Comparison of ENCODE assay signal across 26 cellular contexts in genomic region chr12:58291106-58291505, GRCh38.
A peak's percentile ranks its signal among the peaks of the same experiment; 100 is the strongest.
DNase-seq lines count a peak whose midpoint lies in the region; ATAC-seq and TF ChIP-seq lines count a peak whose summit lies in the region.
"Had no signal": no experiment of that assay in that cellular context is flagged by ENCODE, and none has a peak within 500 bp of the region (broad histone marks: within the 10 kb centered on the region; RNA-seq: fewer than 3 reads in every experiment).

No MANE protein-coding gene starts in this region.

- in situ Hi-C loops in GM13976 (cut with MboI; ENCODE audit: low sequenced_read_pairs, unreplicated experiment): no loop called here

- no peaks in the 10 kb centered on the region for H3K36me3 ChIP-seq in BE2C
- H3K36me3 ChIP-seq: BLaER1 treated with 17β-estradiol and CSF1 and Interleukin-3, amounts not matched to agents 10 nM and 100 nM; breast epithelium; esophagus squamous epithelium; SJSA1 had no signal

- H3K4me3 ChIP-seq in BE2C (ENCODE audit: low read depth, low read length): no peak overlapping the region
- H3K4me3 ChIP-seq: BLaER1 treated with 17β-estradiol and CSF1 and Interleukin-3, amounts not matched to agents 10 nM and 100 nM; breast epithelium; esophagus squamous epithelium; GM23248; SJSA1 had no signal

- no peak overlapping the region for H3K27ac ChIP-seq in foreskin keratinocyte
- H3K27ac ChIP-seq: BLaER1 treated with 17β-estradiol and CSF1 and Interleukin-3, amounts not matched to agents 10 nM and 100 nM; breast epithelium; esophagus squamous epithelium; GM23248; SJSA1 had no signal

- DNase-seq in GM13976 (ENCODE audit: low spot score) (peak; percentile 20), SW480 (ENCODE audit: low spot score) (peak; percentile 82), T-helper 9 cell (no peak), BE2C (no peak), NCI-H2029 treated with DMSO at 0.1 percent for 48 hours (lab: John Stamatoyannopoulos, UW) (no peak), foreskin keratinocyte (no peak)
- DNase-seq: activated B cell treated with CpG ODN at 0.5 μM for 24 hours; activated naive CD4-positive, alpha-beta T cell treated with anti-CD3 and anti-CD28 coated beads for 36 hours; DMS153; esophagus squamous epithelium; foreskin melanocyte; GM23248; kidney; left ventricle myocardium superior; NCI-H1105; NCI-H187; NCI-H2171 treated with DMSO at 0.1 percent for 48 hours; NCI-H510A treated with DMSO at 0.1 percent for 48 hours; RPMI8226; stimulated activated CD4-positive, alpha-beta T cell treated with anti-CD3 and anti-CD28 coated beads, Interleukin-1b, Interleukin-23, amount 100 ng/mL, for 48 hours; stimulated activated naive CD4-positive, alpha-beta T cell treated with Interleukin-2 at 50 U/mL for 16 hours had no signal

- TF ChIP-seq CTCF in GM13976 (IDR thresholded peaks at IDR 0.05; ENCODE audit: borderline replicate concordance, control extremely low read depth, extremely low read depth, insufficient read depth, missing control alignments) (no peak), BE2C (IDR thresholded peaks at IDR 0.05; ENCODE audit: low read depth, low read length) (no peak), foreskin keratinocyte (conservative IDR thresholded peaks at IDR 0.05) (no peak)

- H3K27me3 ChIP-seq in BE2C (peaks cover 9% of the 10 kb centered on the region; the same call in 1 of the 2 replicates), foreskin keratinocyte (peaks cover 3% of the 10 kb centered on the region)
- H3K27me3 ChIP-seq: BLaER1 treated with 17β-estradiol and CSF1 and Interleukin-3, amounts not matched to agents 10 nM and 100 nM; breast epithelium; esophagus squamous epithelium; SJSA1 had no signal

- no peaks in the 10 kb centered on the region for H3K9me3 ChIP-seq in BE2C
- H3K9me3 ChIP-seq: breast epithelium, esophagus squamous epithelium, SJSA1 had no signal

- ATAC-seq in GM19023 (IDR thresholded peaks at IDR 0.05; ENCODE audit: unreplicated experiment) (peak; percentile 81), HG02884 (IDR thresholded peaks at IDR 0.05; ENCODE audit: unreplicated experiment) (peak; percentile 60), foreskin keratinocyte (no peak)
- ATAC-seq: left ventricle myocardium superior had no signal

- H3K4me1 ChIP-seq in BE2C: no peaks in the 10 kb centered on the region
- H3K4me1 ChIP-seq in foreskin keratinocyte: no peaks in the 10 kb centered on the region
- H3K4me1 ChIP-seq: BLaER1 treated with 17β-estradiol and CSF1 and Interleukin-3, amounts not matched to agents 10 nM and 100 nM; breast epithelium; esophagus squamous epithelium; SJSA1 had no signal

Comparison
In these comparisons a context has a peak if more than half of its experiments do, and no peak if none do; other contexts are left out.
1. DNase-seq: peak in GM13976 (single experiment) and SW480 (single experiment); none in T-helper 9 cell (single experiment), BE2C (single experiment), NCI-H2029 treated with DMSO at 0.1 percent for 48 hours (single experiment) and foreskin keratinocyte (0 of 2).